ENCODE assay signal across 9 cellular contexts in genomic region chr14:30874999-30875787, GRCh38. TPM values are rescaled to one million over a fixed set of nuclear protein-coding genes. Genes with fewer than 3 reads are reported as not detected.
A peak's percentile ranks its signal among the peaks of the same experiment; 100 is the strongest.
DNase-seq lines count a peak whose midpoint lies in the region; ATAC-seq and TF ChIP-seq lines count a peak whose summit lies in the region.
"Had no signal": no experiment of that assay in that cellular context is flagged by ENCODE, and none has a peak within 500 bp of the region (broad histone marks: within the 10 kb centered on the region; RNA-seq: fewer than 3 reads in every experiment).

No MANE protein-coding gene starts in this region.

- H3K27me3 Mint-ChIP-seq in activated T-helper 1 cell treated with anti-CD3 and anti-CD28 coated beads, Interleukin-12 subunit alpha, Interleukin-12 subunit beta, Interleukin-2, Interleukin-4 antibody, amounts not matched to agents 30 ng/mL and 10 ng/mL and 1 ng/mL, durations not matched to agents 14 hours and 24 hours and 36 hours (ENCODE audit: insufficient read depth), result peaks cover 56% of the 10 kb centered on the region

- no peaks in the 10 kb centered on the region for H3K36me3 Mint-ChIP-seq in activated T-helper 1 cell treated with anti-CD3 and anti-CD28 coated beads, Interleukin-12 subunit alpha, Interleukin-12 subunit beta, Interleukin-2, Interleukin-4 antibody, amounts not matched to agents 30 ng/mL and 10 ng/mL and 1 ng/mL, durations not matched to agents 14 hours and 24 hours and 36 hours (ENCODE audit: low read depth)

- no peak for TF ChIP-seq CTCF in left ventricle myocardium inferior (IDR thresholded peaks at IDR 0.05; ENCODE audit: borderline replicate concordance)
- TF ChIP-seq CTCF in sigmoid colon (IDR thresholded peaks at IDR 0.05), result no peak

- H3K9me3 Mint-ChIP-seq in activated T-helper 1 cell treated with anti-CD3 and anti-CD28 coated beads, Interleukin-12 subunit alpha, Interleukin-12 subunit beta, Interleukin-2, Interleukin-4 antibody, amounts not matched to agents 30 ng/mL and 10 ng/mL and 1 ng/mL, durations not matched to agents 14 hours and 24 hours and 36 hours, result no peaks in the 10 kb centered on the region

- no peak for TF ChIP-seq POLR2A in sigmoid colon (IDR thresholded peaks at IDR 0.05)

- H3K4me1 ChIP-seq in left ventricle myocardium inferior, result peaks cover 19% of the 10 kb centered on the region
- peaks cover 0 to 21% (median 20%) of the 10 kb centered on the region in 4 donors for H3K4me1 ChIP-seq in sigmoid colon

- H3K27me3 ChIP-seq in left ventricle myocardium inferior (ENCODE audit: low read depth) (peaks cover 80% of the 10 kb centered on the region), sigmoid colon (peaks cover 13 to 30% (median 23%) of the 10 kb centered on the region in 3 donors)

- H3K9me3 ChIP-seq in left ventricle myocardium inferior (replicated peaks) (no peaks in the 10 kb centered on the region), sigmoid colon (no peaks in the 10 kb centered on the region)

- no peak for TF ChIP-seq EP300 in sigmoid colon (IDR thresholded peaks at IDR 0.05)

- no peak overlapping the region for H3K27ac Mint-ChIP-seq in activated T-helper 1 cell treated with anti-CD3 and anti-CD28 coated beads, Interleukin-12 subunit alpha, Interleukin-12 subunit beta, Interleukin-2, Interleukin-4 antibody, amounts not matched to agents 30 ng/mL and 10 ng/mL and 1 ng/mL, durations not matched to agents 14 hours and 24 hours and 36 hours

- peak overlapping the region; percentile 76 for H3K4me3 ChIP-seq in left ventricle myocardium inferior
- peak overlapping the region; percentile 33 to 62 (median 54) for H3K4me3 ChIP-seq in sigmoid colon

- ATAC-seq in GM21360 (IDR thresholded peaks at IDR 0.05; ENCODE audit: unreplicated experiment) (peak; percentile 19), HG03520 (IDR thresholded peaks at IDR 0.05; ENCODE audit: unreplicated experiment) (peak; percentile 18)

- intact Hi-C loops in activated T-helper 1 cell treated with anti-CD3 and anti-CD28 coated beads, Interleukin-12 subunit alpha, Interleukin-12 subunit beta, Interleukin-2, Interleukin-4 antibody, amounts not matched to agents 30 ng/mL and 10 ng/mL and 1 ng/mL, durations not matched to agents 14 hours and 24 hours and 36 hours (cut with micrococcal nuclease), result no loop called here
- intact Hi-C loops in left ventricle myocardium inferior (cut with micrococcal nuclease), result no loop called here
- intact Hi-C loops in sigmoid colon (cut with DNase I), result no loop called here

- WGBS in sigmoid colon, 2 donors, result 4 to 10% methylated on average over 48 of the region's 48 CpGs

- no peak overlapping the region for H3K27ac ChIP-seq in left ventricle myocardium inferior (replicated peaks)
- H3K27ac ChIP-seq in sigmoid colon, result no peak overlapping the region

- DNase-seq in DMS79 treated with DMSO at 0.1 percent for 48 hours (lab: John Stamatoyannopoulos, UW), result peak; percentile 65
- no peak for DNase-seq in activated T-helper 1 cell treated with anti-CD3 and anti-CD28 coated beads, Interleukin-12 subunit alpha, Interleukin-12 subunit beta, Interleukin-2, Interleukin-4 antibody, amounts not matched to agents 30 ng/mL and 10 ng/mL and 1 ng/mL, durations not matched to agents 14 hours and 24 hours and 36 hours (ENCODE audit: low spot score)
- no peak for DNase-seq in left ventricle myocardium inferior
- no peak for DNase-seq in sigmoid colon
- DNase-seq in middle frontal gyrus (ENCODE audit: extremely low spot score, low spot score), result no peak
- DNase-seq in DMS153 treated with DMSO at 0.1 percent for 48 hours (lab: John Stamatoyannopoulos, UW; ENCODE audit: unreplicated experiment), result no peak

- peaks cover 5% of the 10 kb centered on the region for H3K4me1 Mint-ChIP-seq in activated T-helper 1 cell treated with anti-CD3 and anti-CD28 coated beads, Interleukin-12 subunit alpha, Interleukin-12 subunit beta, Interleukin-2, Interleukin-4 antibody, amounts not matched to agents 30 ng/mL and 10 ng/mL and 1 ng/mL, durations not matched to agents 14 hours and 24 hours and 36 hours (ENCODE audit: low read depth)

- H3K36me3 ChIP-seq in left ventricle myocardium inferior (no peaks in the 10 kb centered on the region), sigmoid colon (no peaks in the 10 kb centered on the region)

- H3K4me3 Mint-ChIP-seq in activated T-helper 1 cell treated with anti-CD3 and anti-CD28 coated beads, Interleukin-12 subunit alpha, Interleukin-12 subunit beta, Interleukin-2, Interleukin-4 antibody, amounts not matched to agents 30 ng/mL and 10 ng/mL and 1 ng/mL, durations not matched to agents 14 hours and 24 hours and 36 hours, result peak overlapping the region; percentile 79

RNA-seq across cellular contexts. Expression of gene COCH, which starts 0.8 kb away (rescaled TPM):
- total RNA-seq in activated T-helper 1 cell treated with anti-CD3 and anti-CD28 coated beads, Interleukin-12 subunit alpha, Interleukin-12 subunit beta, Interleukin-2, Interleukin-4 antibody, amounts not matched to agents 30 ng/mL and 10 ng/mL and 1 ng/mL, durations not matched to agents 14 hours and 24 hours and 36 hours, result 1.2 and 1.3 TPM in 2 replicates
- total RNA-seq in left ventricle myocardium inferior (0.60 TPM), sigmoid colon (10 to 100 TPM in 2 of 4 donors, under 1 TPM in 2; 0.71 to 15.1 (median 6.6) TPM)
- 1 to 10 TPM; 1.2 to 1.6 (median 1.6) TPM for polyA plus RNA-seq in sigmoid colon
- total RNA-seq: M059J had no signal
